Comparison of ENCODE assay signal across 1 cellular context in genomic region chr4:38857354-38858096, GRCh38.
TF ChIP-seq lines count a peak whose summit lies in the region.

No MANE protein-coding gene starts in this region.

TF ChIP-seq in WTC11, 78 proteins besides CTCF, POLR2A, EP300 and RAD21 (continued from another document):
- TF ChIP-seq MLX (CRISPR knock-in tag; IDR thresholded peaks at IDR 0.05) (no peak), ATF3 (CRISPR knock-in tag; conservative IDR thresholded peaks at IDR 0.05) (no peak), IRF1 (CRISPR knock-in tag; IDR thresholded peaks at IDR 0.05) (no peak), ZNF317 (CRISPR knock-in tag; IDR thresholded peaks at IDR 0.05; ENCODE audit: borderline replicate concordance, low read depth) (no peak), E2F1 (CRISPR knock-in tag; IDR thresholded peaks at IDR 0.05) (no peak), NR2C2 (CRISPR knock-in tag; IDR thresholded peaks at IDR 0.05) (no peak), ZNF138 (CRISPR knock-in tag; conservative IDR thresholded peaks at IDR 0.05) (no peak)
